1 cellular context compared by ENCODE assay signal in the genomic region with DNA sequence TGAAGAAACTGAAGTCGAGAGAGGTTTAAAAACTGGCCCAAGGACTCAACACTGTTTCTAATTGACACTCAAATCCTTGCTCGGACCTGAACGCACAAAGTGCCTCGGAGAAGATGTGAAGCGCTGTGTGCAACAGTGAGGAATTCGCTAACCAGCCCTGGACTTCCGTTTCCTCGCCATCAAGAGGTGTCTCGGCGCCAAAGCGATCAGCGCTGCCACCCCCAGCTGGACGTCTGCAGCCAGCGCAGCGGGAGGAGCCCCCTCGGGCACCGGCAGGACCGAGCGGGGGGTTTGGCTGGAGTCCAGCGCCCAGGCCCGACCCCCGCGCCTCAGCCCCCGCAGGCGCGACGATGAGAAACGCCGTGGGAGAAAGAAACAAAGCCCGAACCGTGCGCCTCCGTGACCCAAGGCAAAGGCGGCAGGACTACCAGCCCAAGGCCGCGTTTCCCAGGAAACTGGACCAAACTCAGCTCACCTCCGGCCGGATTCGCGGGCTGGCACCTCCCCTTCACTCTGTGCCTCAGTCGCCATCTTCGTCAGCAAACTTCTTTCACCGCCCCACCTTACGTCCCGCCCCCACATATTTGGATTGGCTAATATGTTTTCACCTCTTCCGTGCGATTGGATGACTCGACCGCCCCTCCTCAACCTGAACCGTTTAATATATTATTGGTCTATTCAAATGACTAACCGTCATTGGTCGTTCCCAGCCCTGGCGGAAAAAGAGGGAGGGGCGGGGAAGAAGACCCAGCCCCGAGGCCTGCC.
TF ChIP-seq lines count a peak whose summit lies in the region.

A gene with protein sequence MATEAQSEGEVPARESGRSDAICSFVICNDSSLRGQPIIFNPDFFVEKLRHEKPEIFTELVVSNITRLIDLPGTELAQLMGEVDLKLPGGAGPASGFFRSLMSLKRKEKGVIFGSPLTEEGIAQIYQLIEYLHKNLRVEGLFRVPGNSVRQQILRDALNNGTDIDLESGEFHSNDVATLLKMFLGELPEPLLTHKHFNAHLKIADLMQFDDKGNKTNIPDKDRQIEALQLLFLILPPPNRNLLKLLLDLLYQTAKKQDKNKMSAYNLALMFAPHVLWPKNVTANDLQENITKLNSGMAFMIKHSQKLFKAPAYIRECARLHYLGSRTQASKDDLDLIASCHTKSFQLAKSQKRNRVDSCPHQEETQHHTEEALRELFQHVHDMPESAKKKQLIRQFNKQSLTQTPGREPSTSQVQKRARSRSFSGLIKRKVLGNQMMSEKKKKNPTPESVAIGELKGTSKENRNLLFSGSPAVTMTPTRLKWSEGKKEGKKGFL (minus strand): TSS at position 541 of the 765 bp plus-strand sequence. CDS start 10 bp downstream, at position 531.

TF ChIP-seq in K562, 482 proteins besides CTCF, POLR2A, EP300 and RAD21 (continued from another document and continues in another):
- no peak for TF ChIP-seq MCM5 (IDR thresholded peaks at IDR 0.05; ENCODE audit: low read depth)
- peak; percentile 66 for TF ChIP-seq POLR2B (IDR thresholded peaks at IDR 0.05; ENCODE audit: low read depth, partially characterized antibody)
- TF ChIP-seq HDAC3 (IDR thresholded peaks at IDR 0.05; ENCODE audit: borderline replicate concordance, partially characterized antibody), result no peak
- no peak for TF ChIP-seq ZFPM2 (CRISPR knock-in tag; IDR thresholded peaks at IDR 0.05)
- TF ChIP-seq RAD51 (IDR thresholded peaks at IDR 0.05; ENCODE audit: borderline replicate concordance, low read depth), result no peak
- TF ChIP-seq NCOA1 (IDR thresholded peaks at IDR 0.05; ENCODE audit: low read depth), result no peak
- TF ChIP-seq, protein P1, sequence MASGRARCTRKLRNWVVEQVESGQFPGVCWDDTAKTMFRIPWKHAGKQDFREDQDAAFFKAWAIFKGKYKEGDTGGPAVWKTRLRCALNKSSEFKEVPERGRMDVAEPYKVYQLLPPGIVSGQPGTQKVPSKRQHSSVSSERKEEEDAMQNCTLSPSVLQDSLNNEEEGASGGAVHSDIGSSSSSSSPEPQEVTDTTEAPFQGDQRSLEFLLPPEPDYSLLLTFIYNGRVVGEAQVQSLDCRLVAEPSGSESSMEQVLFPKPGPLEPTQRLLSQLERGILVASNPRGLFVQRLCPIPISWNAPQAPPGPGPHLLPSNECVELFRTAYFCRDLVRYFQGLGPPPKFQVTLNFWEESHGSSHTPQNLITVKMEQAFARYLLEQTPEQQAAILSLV (tag; IDR thresholded peaks at IDR 0.05), result no peak
- TF ChIP-seq NRF1 (conservative IDR thresholded peaks at IDR 0.05 in 1 of 2, IDR thresholded peaks at IDR 0.05 in 1 of 2), result peak; percentile 45 to 61
- no peak for TF ChIP-seq MTA2 (IDR thresholded peaks at IDR 0.05; ENCODE audit: low read depth)
- TF ChIP-seq ARHGAP35 (IDR thresholded peaks at IDR 0.05; ENCODE audit: partially characterized antibody), result no peak
- TF ChIP-seq, protein P2, sequence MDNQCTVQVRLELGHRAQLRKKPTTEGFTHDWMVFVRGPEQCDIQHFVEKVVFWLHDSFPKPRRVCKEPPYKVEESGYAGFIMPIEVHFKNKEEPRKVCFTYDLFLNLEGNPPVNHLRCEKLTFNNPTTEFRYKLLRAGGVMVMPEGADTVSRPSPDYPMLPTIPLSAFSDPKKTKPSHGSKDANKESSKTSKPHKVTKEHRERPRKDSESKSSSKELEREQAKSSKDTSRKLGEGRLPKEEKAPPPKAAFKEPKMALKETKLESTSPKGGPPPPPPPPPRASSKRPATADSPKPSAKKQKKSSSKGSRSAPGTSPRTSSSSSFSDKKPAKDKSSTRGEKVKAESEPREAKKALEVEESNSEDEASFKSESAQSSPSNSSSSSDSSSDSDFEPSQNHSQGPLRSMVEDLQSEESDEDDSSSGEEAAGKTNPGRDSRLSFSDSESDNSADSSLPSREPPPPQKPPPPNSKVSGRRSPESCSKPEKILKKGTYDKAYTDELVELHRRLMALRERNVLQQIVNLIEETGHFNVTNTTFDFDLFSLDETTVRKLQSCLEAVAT (IDR thresholded peaks at IDR 0.05), result 0 out of 4 replicates have a peak, but pooled peaks have one; percentile 33 to 45
- no peak for TF ChIP-seq ZNF778 (CRISPR knock-in tag; IDR thresholded peaks at IDR 0.05)
- peak; percentile 62; the same call in 1 of the 2 replicates for TF ChIP-seq SPI1 (IDR thresholded peaks at IDR 0.05; ENCODE audit: borderline replicate concordance, low read depth, low read length)
- no peak for TF ChIP-seq XRCC3 (IDR thresholded peaks at IDR 0.05)
- TF ChIP-seq CHD7 (IDR thresholded peaks at IDR 0.05; ENCODE audit: low read depth, low read length), result no peak
- no peak for TF ChIP-seq PTRF (tag; IDR thresholded peaks at IDR 0.05)
- peak; percentile 96 for TF ChIP-seq MYBL2 (IDR thresholded peaks at IDR 0.05; ENCODE audit: low read depth)
- TF ChIP-seq MYBL2 (CRISPR knock-in tag; IDR thresholded peaks at IDR 0.05; ENCODE audit: borderline replicate concordance), result no peak; the same call in 1 of the 2 replicates
- TF ChIP-seq, protein P3, sequence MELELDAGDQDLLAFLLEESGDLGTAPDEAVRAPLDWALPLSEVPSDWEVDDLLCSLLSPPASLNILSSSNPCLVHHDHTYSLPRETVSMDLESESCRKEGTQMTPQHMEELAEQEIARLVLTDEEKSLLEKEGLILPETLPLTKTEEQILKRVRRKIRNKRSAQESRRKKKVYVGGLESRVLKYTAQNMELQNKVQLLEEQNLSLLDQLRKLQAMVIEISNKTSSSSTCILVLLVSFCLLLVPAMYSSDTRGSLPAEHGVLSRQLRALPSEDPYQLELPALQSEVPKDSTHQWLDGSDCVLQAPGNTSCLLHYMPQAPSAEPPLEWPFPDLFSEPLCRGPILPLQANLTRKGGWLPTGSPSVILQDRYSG (tag; conservative IDR thresholded peaks at IDR 0.05; ENCODE audit: low read depth), result no peak
- TF ChIP-seq SMARCA4 (IDR thresholded peaks at IDR 0.05), result 0 out of 2 replicates have a peak, but pooled peaks have one; percentile 45
- TF ChIP-seq CBFB (CRISPR knock-in tag; IDR thresholded peaks at IDR 0.05), result no peak
- TF ChIP-seq, protein P4, sequence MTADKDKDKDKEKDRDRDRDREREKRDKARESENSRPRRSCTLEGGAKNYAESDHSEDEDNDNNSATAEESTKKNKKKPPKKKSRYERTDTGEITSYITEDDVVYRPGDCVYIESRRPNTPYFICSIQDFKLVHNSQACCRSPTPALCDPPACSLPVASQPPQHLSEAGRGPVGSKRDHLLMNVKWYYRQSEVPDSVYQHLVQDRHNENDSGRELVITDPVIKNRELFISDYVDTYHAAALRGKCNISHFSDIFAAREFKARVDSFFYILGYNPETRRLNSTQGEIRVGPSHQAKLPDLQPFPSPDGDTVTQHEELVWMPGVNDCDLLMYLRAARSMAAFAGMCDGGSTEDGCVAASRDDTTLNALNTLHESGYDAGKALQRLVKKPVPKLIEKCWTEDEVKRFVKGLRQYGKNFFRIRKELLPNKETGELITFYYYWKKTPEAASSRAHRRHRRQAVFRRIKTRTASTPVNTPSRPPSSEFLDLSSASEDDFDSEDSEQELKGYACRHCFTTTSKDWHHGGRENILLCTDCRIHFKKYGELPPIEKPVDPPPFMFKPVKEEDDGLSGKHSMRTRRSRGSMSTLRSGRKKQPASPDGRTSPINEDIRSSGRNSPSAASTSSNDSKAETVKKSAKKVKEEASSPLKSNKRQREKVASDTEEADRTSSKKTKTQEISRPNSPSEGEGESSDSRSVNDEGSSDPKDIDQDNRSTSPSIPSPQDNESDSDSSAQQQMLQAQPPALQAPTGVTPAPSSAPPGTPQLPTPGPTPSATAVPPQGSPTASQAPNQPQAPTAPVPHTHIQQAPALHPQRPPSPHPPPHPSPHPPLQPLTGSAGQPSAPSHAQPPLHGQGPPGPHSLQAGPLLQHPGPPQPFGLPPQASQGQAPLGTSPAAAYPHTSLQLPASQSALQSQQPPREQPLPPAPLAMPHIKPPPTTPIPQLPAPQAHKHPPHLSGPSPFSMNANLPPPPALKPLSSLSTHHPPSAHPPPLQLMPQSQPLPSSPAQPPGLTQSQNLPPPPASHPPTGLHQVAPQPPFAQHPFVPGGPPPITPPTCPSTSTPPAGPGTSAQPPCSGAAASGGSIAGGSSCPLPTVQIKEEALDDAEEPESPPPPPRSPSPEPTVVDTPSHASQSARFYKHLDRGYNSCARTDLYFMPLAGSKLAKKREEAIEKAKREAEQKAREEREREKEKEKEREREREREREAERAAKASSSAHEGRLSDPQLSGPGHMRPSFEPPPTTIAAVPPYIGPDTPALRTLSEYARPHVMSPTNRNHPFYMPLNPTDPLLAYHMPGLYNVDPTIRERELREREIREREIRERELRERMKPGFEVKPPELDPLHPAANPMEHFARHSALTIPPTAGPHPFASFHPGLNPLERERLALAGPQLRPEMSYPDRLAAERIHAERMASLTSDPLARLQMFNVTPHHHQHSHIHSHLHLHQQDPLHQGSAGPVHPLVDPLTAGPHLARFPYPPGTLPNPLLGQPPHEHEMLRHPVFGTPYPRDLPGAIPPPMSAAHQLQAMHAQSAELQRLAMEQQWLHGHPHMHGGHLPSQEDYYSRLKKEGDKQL (CRISPR knock-in tag; IDR thresholded peaks at IDR 0.05; ENCODE audit: borderline replicate concordance), result no peak
- no peak for TF ChIP-seq RNF2 (IDR thresholded peaks at IDR 0.05)
- TF ChIP-seq HNRNPUL1 (IDR thresholded peaks at IDR 0.05; ENCODE audit: low read length), result no peak
- no peak for TF ChIP-seq ZC3H4 (CRISPR knock-in tag; IDR thresholded peaks at IDR 0.05; ENCODE audit: borderline replicate concordance)
- no peak for TF ChIP-seq TFE3 (CRISPR knock-in tag; IDR thresholded peaks at IDR 0.05)
- TF ChIP-seq FOXP1 (CRISPR knock-in tag; IDR thresholded peaks at IDR 0.05), result no peak
